In the genomic region with DNA sequence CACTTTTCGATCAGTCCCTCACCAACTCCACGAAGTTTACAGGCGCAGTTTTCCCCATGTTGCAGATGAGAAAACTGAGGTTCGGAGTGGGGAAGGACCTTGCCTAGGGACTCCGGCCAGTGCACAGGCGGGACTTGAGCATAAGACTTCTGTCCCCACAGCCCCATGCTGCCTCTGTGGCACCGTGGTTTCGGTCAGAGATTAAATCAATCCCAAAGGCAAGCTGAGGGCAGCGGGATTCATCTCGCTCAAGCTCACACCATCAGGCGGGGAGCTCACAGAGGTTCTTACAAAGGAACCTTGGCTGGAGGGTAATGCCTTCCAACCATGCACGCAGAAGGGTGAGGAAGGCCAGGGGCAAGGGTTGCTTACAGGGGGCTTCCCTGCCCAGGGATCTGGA, we compare ENCODE assay signal across 20 cellular contexts.
"Had no signal": no experiment of that assay in that cellular context is flagged by ENCODE, and none has a peak within 500 bp of the region (broad histone marks: within the 10 kb centered on the region; RNA-seq: fewer than 3 reads in every experiment).

No MANE protein-coding gene starts in this region.

- H3K4me1 ChIP-seq: adrenal gland had no signal

- H3K36me3 ChIP-seq: adrenal gland had no signal

- H3K4me1 Mint-ChIP-seq: activated CD4-positive, alpha-beta memory T cell treated with anti-CD3 and anti-CD28 coated beads, Interleukin-2, amount 10 ng/mL, durations not matched to agents 7 days and 5 days; activated naive CD8-positive, alpha-beta T cell treated with anti-CD3 and anti-CD28 coated beads, Interleukin-2, amount 10 ng/mL, durations not matched to agents 7 days and 5 days had no signal

- H3K36me3 Mint-ChIP-seq: activated naive CD8-positive, alpha-beta T cell treated with anti-CD3 and anti-CD28 coated beads, Interleukin-2, amount 10 ng/mL, durations not matched to agents 7 days and 5 days had no signal

- H3K9me3 ChIP-seq: adrenal gland had no signal

- ATAC-seq: PC-3, WTC11 had no signal

- H3K4me3 Mint-ChIP-seq: activated CD4-positive, alpha-beta memory T cell treated with anti-CD3 and anti-CD28 coated beads, Interleukin-2, amount 10 ng/mL, durations not matched to agents 7 days and 5 days; activated naive CD8-positive, alpha-beta T cell treated with anti-CD3 and anti-CD28 coated beads, Interleukin-2, amount 10 ng/mL, durations not matched to agents 7 days and 5 days; T-helper 1 cell treated with Interleukin-12 subunit alpha and Interleukin-12 subunit beta and Interleukin-4 antibody, amounts not matched to agents 30 μg/mL and 1 μg/mL, for 36 hours; WTC11 had no signal

- H3K9me3 Mint-ChIP-seq: activated CD4-positive, alpha-beta memory T cell treated with anti-CD3 and anti-CD28 coated beads, Interleukin-2, amount 10 ng/mL, durations not matched to agents 7 days and 5 days; activated naive CD8-positive, alpha-beta T cell treated with anti-CD3 and anti-CD28 coated beads, Interleukin-2, amount 10 ng/mL, durations not matched to agents 7 days and 5 days; T-helper 1 cell treated with Interleukin-12 subunit alpha and Interleukin-12 subunit beta and Interleukin-4 antibody, amounts not matched to agents 30 μg/mL and 1 μg/mL, for 36 hours; WTC11 had no signal

- H3K4me3 ChIP-seq: adrenal gland had no signal

- DNase-seq: activated CD4-positive, alpha-beta memory T cell treated with anti-CD3 and anti-CD28 coated beads, Interleukin-2, amount 10 ng/mL, durations not matched to agents 7 days and 5 days; activated CD4-positive, alpha-beta T cell treated with anti-CD3 and anti-CD28 coated beads, Interleukin-2, amount 50 U/mL, for 1 hour; activated CD8-positive, alpha-beta memory T cell treated with anti-CD3 and anti-CD28 coated beads, Interleukin-2, amount 50 U/mL, for 4 hours; activated naive CD4-positive, alpha-beta T cell treated with anti-CD3 and anti-CD28 coated beads, Interleukin-2, amount 50 U/mL, for 16 hours; activated naive CD8-positive, alpha-beta T cell treated with anti-CD3 and anti-CD28 coated beads, Interleukin-2, amount 10 ng/mL, durations not matched to agents 7 days and 5 days; activated T-cell treated with anti-CD3 and anti-CD28 coated beads, Interleukin-2, amount 50 U/mL, for 1 hour; adrenal gland; anterior cingulate cortex; caudate nucleus; MM.1S; NCI-H1105 treated with DMSO at 0.1 percent for 48 hours; NCI-H1436 treated with DMSO at 0.1 percent for 48 hours; NCI-H187; NCI-H2081 treated with DMSO at 0.1 percent for 48 hours; NCI-H446; NCI-H524; PC-3; SHP77 treated with DMSO at 0.1 percent for 48 hours had no signal

- H3K27me3 ChIP-seq: adrenal gland had no signal

- H3K27me3 Mint-ChIP-seq: activated CD4-positive, alpha-beta memory T cell treated with anti-CD3 and anti-CD28 coated beads, Interleukin-2, amount 10 ng/mL, durations not matched to agents 7 days and 5 days had no signal

- H3K27ac Mint-ChIP-seq: activated CD4-positive, alpha-beta memory T cell treated with anti-CD3 and anti-CD28 coated beads, Interleukin-2, amount 10 ng/mL, durations not matched to agents 7 days and 5 days; activated naive CD8-positive, alpha-beta T cell treated with anti-CD3 and anti-CD28 coated beads, Interleukin-2, amount 10 ng/mL, durations not matched to agents 7 days and 5 days; T-helper 1 cell treated with Interleukin-12 subunit alpha and Interleukin-12 subunit beta and Interleukin-4 antibody, amounts not matched to agents 30 μg/mL and 1 μg/mL, for 36 hours; WTC11 had no signal

- H3K27ac ChIP-seq: adrenal gland had no signal
